In the genomic region with DNA sequence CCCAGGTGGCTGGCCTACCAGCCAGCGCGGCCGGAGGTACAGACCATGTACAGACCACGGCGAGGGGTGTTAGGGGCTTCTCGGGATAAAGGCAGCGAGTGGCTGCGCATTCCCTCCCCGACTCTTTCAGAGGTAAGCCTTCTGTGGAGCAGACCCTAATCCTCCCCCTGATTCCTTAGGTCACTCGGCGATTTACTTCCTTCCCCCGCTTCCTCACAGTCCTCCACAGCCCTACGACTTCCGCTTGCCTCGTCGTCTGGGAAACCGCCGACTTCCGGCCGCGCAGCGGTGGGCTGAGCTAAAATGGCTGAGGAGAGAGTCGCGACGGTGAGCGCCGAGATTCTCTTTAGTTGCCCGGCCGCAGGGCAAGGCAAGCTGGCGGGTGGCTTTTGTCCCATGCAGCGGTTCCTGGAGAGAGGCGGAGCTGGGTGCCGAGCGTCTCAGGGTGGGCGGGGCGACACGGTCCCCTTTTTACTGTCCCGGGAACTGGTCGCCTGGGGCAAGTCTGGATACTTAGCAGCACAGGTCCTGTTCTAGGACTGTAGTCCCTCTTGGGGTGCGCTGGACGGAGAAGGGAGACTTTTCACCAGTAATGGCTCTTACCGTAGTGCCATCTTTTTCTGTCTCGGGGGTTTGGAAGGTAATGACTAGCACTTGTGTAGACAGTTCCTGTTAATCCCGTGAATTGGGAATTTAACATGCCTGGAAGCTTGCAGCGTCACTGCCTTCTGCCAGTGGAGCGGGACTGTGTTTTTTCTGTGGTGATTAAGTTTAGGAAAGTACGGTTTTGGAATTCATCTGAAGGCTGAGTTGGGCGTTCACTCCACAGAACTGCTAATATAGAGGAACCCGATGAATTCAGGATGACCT, we compare ENCODE assay signal across 8 cellular contexts. TPM values are rescaled to one million over a fixed set of nuclear protein-coding genes. Genes with fewer than 3 reads are reported as not detected.
DNase-seq lines count a peak whose midpoint lies in the region; ATAC-seq and TF ChIP-seq lines count a peak whose summit lies in the region.

A gene with protein sequence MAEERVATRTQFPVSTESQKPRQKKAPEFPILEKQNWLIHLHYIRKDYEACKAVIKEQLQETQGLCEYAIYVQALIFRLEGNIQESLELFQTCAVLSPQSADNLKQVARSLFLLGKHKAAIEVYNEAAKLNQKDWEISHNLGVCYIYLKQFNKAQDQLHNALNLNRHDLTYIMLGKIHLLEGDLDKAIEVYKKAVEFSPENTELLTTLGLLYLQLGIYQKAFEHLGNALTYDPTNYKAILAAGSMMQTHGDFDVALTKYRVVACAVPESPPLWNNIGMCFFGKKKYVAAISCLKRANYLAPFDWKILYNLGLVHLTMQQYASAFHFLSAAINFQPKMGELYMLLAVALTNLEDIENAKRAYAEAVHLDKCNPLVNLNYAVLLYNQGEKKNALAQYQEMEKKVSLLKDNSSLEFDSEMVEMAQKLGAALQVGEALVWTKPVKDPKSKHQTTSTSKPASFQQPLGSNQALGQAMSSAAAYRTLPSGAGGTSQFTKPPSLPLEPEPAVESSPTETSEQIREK (plus strand): TSS at position 283 of the 870 bp plus-strand sequence. CDS start 21 bp downstream, at position 304.
A gene with protein sequence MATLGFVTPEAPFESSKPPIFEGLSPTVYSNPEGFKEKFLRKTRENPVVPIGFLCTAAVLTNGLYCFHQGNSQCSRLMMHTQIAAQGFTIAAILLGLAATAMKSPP (minus strand): TSS at position 258 of the 870 bp plus-strand sequence. CDS start 9,808 bp downstream, outside the sequence.

- no peaks in the 10 kb centered on the region for H3K4me1 ChIP-seq in ectodermal cell (ENCODE audit: control insufficient read depth, insufficient read depth, low read length)

- peak within 1 kb of the TSS; percentile 97 for H3K27ac Mint-ChIP-seq in activated CD4-positive, alpha-beta T cell treated with anti-CD3 and anti-CD28 coated beads, Interleukin-2, amount 10 ng/mL, durations not matched to agents 7 days and 5 days
- H3K27ac Mint-ChIP-seq in memory B cell: peak within 1 kb of the TSS; percentile 87

- H3K27me3 Mint-ChIP-seq in activated CD4-positive, alpha-beta T cell treated with anti-CD3 and anti-CD28 coated beads, Interleukin-2, amount 10 ng/mL, durations not matched to agents 7 days and 5 days: no peaks in the 10 kb centered on the region
- H3K27me3 Mint-ChIP-seq in memory B cell: no peaks in the 10 kb centered on the region

- POLR2A ChIA-PET in activated CD4-positive, alpha-beta T cell treated with anti-CD3 and anti-CD28 coated beads, Interleukin-2, amount 10 ng/mL, durations not matched to agents 7 days and 5 days (lab: Charles Lee): no interaction called here

- H3K4me3 ChIP-seq in AG09309 (ENCODE audit: control insufficient read depth, low read depth, low read length) (peak within 1 kb of the TSS; percentile 74), ectodermal cell (ENCODE audit: insufficient read depth, low read depth, low read length) (peak within 1 kb of the TSS; percentile 68)

- DNase-seq in AG09309 (ENCODE audit: low read depth): no peak
- DNase-seq in activated CD4-positive, alpha-beta T cell treated with anti-CD3 and anti-CD28 coated beads, Interleukin-2, amount 10 ng/mL, durations not matched to agents 7 days and 5 days: peak; percentile 91
- peak; percentile 73 to 78 for DNase-seq in memory B cell (ENCODE audit: low spot score in 2 of 2)
- DNase-seq in stimulated activated CD8-positive, alpha-beta memory T cell treated with anti-CD3 and anti-CD28 coated beads, Interleukin-15, amount 100 ng/mL, for 24 hours (ENCODE audit: low read depth): peak; percentile 67
- DNase-seq in DMS79 (lab: John Stamatoyannopoulos, UW): no peak

- no peaks in the 10 kb centered on the region for H3K9me3 ChIP-seq in ectodermal cell (ENCODE audit: control insufficient read depth, low read length)

- H3K4me3 Mint-ChIP-seq in activated CD4-positive, alpha-beta T cell treated with anti-CD3 and anti-CD28 coated beads, Interleukin-2, amount 10 ng/mL, durations not matched to agents 7 days and 5 days: peak within 1 kb of the TSS; percentile 91
- peak within 1 kb of the TSS; percentile 87 for H3K4me3 Mint-ChIP-seq in memory B cell

- peak within 1 kb of the TSS; percentile 84 for H3K27ac ChIP-seq in ectodermal cell (ENCODE audit: insufficient read depth, low read depth, low read length, poor library complexity, severe bottlenecking)

- H3K36me3 Mint-ChIP-seq in activated CD4-positive, alpha-beta T cell treated with anti-CD3 and anti-CD28 coated beads, Interleukin-2, amount 10 ng/mL, durations not matched to agents 7 days and 5 days (ENCODE audit: low read depth): peaks cover 4% of the 10 kb centered on the region
- peaks cover 2% of the 10 kb centered on the region for H3K36me3 Mint-ChIP-seq in memory B cell

- H3K27me3 ChIP-seq in ectodermal cell (ENCODE audit: control insufficient read depth, insufficient read depth, low read length, poor library complexity, severe bottlenecking): no peaks in the 10 kb centered on the region

- TF ChIP-seq CTCF in AG09309 (IDR thresholded peaks at IDR 0.05; ENCODE audit: control insufficient read depth, insufficient read depth, low read depth, low read length, missing control alignments): no peak

- peaks cover 18% of the 10 kb centered on the region for H3K4me1 Mint-ChIP-seq in activated CD4-positive, alpha-beta T cell treated with anti-CD3 and anti-CD28 coated beads, Interleukin-2, amount 10 ng/mL, durations not matched to agents 7 days and 5 days
- H3K4me1 Mint-ChIP-seq in memory B cell: peaks cover 10% of the 10 kb centered on the region

- CTCF ChIA-PET in activated CD4-positive, alpha-beta T cell treated with anti-CD3 and anti-CD28 coated beads, Interleukin-2, amount 10 ng/mL, durations not matched to agents 7 days and 5 days (lab: Charles Lee): interaction anchor here (0.6 to 1.8 kb wide), 4 partner anchors 9 to 36 kb away, joined by 3 to 8 read pairs (median 4); no protein-coding TSS in a partner anchor

- H3K9me3 Mint-ChIP-seq in activated CD4-positive, alpha-beta T cell treated with anti-CD3 and anti-CD28 coated beads, Interleukin-2, amount 10 ng/mL, durations not matched to agents 7 days and 5 days: no peaks in the 10 kb centered on the region
- H3K9me3 Mint-ChIP-seq in memory B cell: no peaks in the 10 kb centered on the region

- H3K36me3 ChIP-seq in ectodermal cell (ENCODE audit: control insufficient read depth, insufficient read depth, low read length): no peaks in the 10 kb centered on the region

- 1% methylated on average over 49 of the region's 49 CpGs for WGBS in ectodermal cell, 2 experiments

- ATAC-seq in GM19372 (IDR thresholded peaks at IDR 0.05; ENCODE audit: low read depth, unreplicated experiment) (peak; percentile 97), HG03521 (IDR thresholded peaks at IDR 0.05; ENCODE audit: unreplicated experiment) (peak; percentile 98), memory B cell (ENCODE audit: low read depth) (peak; percentile 93)

RNA-seq across cellular contexts. Expression of the first gene that starts in this region (rescaled TPM):
- 10 to 100 TPM; 10.0 to 13.1 TPM for total RNA-seq in activated CD4-positive, alpha-beta T cell treated with anti-CD3 and anti-CD28 coated beads, Interleukin-2, amount 10 ng/mL, durations not matched to agents 7 days and 5 days
- polyA plus RNA-seq in ectodermal cell (2013, experiment 1 of 4): 40.2 TPM
- 50.9 TPM for polyA plus RNA-seq in ectodermal cell (2013, experiment 2 of 4)
- 37.5 TPM for polyA plus RNA-seq in ectodermal cell (2013, experiment 3 of 4)
- 38.3 TPM for polyA plus RNA-seq in ectodermal cell (2013, experiment 4 of 4)

RNA-seq across cellular contexts. Expression of the second gene that starts in this region (rescaled TPM):
- total RNA-seq in activated CD4-positive, alpha-beta T cell treated with anti-CD3 and anti-CD28 coated beads, Interleukin-2, amount 10 ng/mL, durations not matched to agents 7 days and 5 days: not detected
- polyA plus RNA-seq in ectodermal cell (2013, experiment 1 of 4): not detected
- polyA plus RNA-seq in ectodermal cell (2013, experiment 2 of 4): not detected
- polyA plus RNA-seq in ectodermal cell (2013, experiment 3 of 4): not detected
- not detected for polyA plus RNA-seq in ectodermal cell (2013, experiment 4 of 4)

Comparison
In these comparisons a context has a peak if more than half of its experiments do, and no peak if none do; other contexts are left out.
1. DNase-seq: peak in activated CD4-positive, alpha-beta T cell treated with anti-CD3 and anti-CD28 coated beads, Interleukin-2, amount 10 ng/mL, durations not matched to agents 7 days and 5 days (single experiment), memory B cell (2 of 2) and stimulated activated CD8-positive, alpha-beta memory T cell treated with anti-CD3 and anti-CD28 coated beads, Interleukin-15, amount 100 ng/mL, for 24 hours (single experiment); none in AG09309 (single experiment) and DMS79 (single experiment).
2. Peak in every context shown above with its lines, with median percentiles within 50 percentile points of each other: ATAC-seq.